In the genomic region with DNA sequence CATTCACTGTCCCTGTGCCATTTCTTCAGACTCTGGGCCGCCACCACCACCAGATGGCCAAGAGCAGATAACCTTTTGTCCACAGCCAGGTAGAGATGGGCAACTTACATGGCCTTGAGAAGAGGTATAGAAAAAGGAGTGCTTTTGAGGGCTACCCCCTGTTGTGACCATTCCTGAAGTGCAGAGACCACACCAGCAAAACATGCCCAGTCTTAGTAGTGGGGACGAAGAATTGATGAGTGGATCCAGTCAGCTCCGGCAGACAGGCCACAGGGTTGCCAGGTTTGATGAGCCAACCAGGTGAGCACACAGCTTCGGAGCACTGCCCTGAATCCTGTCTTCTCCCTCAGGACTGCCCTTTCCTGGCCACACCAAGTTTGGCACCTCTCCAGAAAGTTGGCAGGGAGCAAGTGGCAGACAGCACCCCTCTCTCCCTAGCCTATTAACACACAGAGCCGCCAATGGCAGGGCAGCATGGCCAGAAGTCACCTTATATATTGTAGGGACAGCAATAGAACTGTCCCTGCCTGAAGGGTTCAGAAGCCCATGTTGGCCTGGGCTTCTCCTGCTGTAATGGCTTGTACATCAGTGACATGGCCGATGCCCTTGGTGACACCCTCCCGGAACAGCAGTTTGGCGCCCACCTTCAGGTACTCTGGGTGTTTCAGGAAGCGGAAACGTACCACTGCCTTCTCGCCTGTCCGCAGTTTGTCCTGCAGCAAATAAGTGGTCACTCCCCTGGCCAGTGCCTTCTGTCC, we compare ENCODE assay signal across 29 cellular contexts. TPM values are rescaled to one million over a fixed set of nuclear protein-coding genes. Genes with fewer than 3 reads are reported as not detected.
DNase-seq lines count a peak whose midpoint lies in the region; ATAC-seq, FAIRE-seq and TF ChIP-seq lines count a peak whose summit lies in the region.
"Had no signal": no experiment of that assay in that cellular context is flagged by ENCODE, and none has a peak within 500 bp of the region (broad histone marks: within the 10 kb centered on the region; RNA-seq: fewer than 3 reads in every experiment).

No MANE protein-coding gene starts in this region.

- no peak for TF ChIP-seq CTCF in HepG2 (CRISPR knock-in tag; IDR thresholded peaks at IDR 0.05)

- no peak for TF ChIP-seq RAD21 in HepG2 (CRISPR knock-in tag; IDR thresholded peaks at IDR 0.05)

- H3K9ac ChIP-seq in HepG2 (ENCODE audit: insufficient read depth, low read depth, low read length), result no peak overlapping the region

- no peak overlapping the region for H3K4me3 Mint-ChIP-seq in stimulated activated naive CD8-positive, alpha-beta T cell treated with anti-CD3 and anti-CD28 coated beads, Interleukin-15, amount 100 ng/mL, for 72 hours
- no peak overlapping the region for H3K4me3 Mint-ChIP-seq in activated T-helper 17 cell treated with anti-CD3 and anti-CD28 coated beads, Interleukin-2, amount 50 U/mL, for 72 hours
- H3K4me3 Mint-ChIP-seq: activated CD8-positive, alpha-beta memory T cell treated with anti-CD3 and anti-CD28 coated beads, Interleukin-2, amount 10 ng/mL, durations not matched to agents 7 days and 5 days; CD8-positive, alpha-beta T cell; GM23338; mesothelial cell of epicardium; natural killer cell; T-helper 2 cell treated with Interferon-gamma antibody and Interleukin-4, amounts not matched to agents 5 μg/mL and 100 μg/mL, for 36 hours had no signal

- no peak overlapping the region for H3K4me3 ChIP-seq in HepG2 (replicated peaks in 1 of 3; ENCODE audit: insufficient read depth in 1 of 3, low read depth in 2 of 3, low read length in 3 of 3)
- H3K4me3 ChIP-seq: body of pancreas, GM23338 had no signal

- FAIRE-seq in HepG2 (lab: Jason Lieb, UNC), result no peak
- no peak for FAIRE-seq in RCC 7860 (lab: Jason Lieb, UNC)

- no peaks in the 10 kb centered on the region for H3K9me3 ChIP-seq in HepG2 (ENCODE audit: low read length)
- H3K9me3 ChIP-seq: body of pancreas had no signal

- H3K4me1 Mint-ChIP-seq in stimulated activated naive CD8-positive, alpha-beta T cell treated with anti-CD3 and anti-CD28 coated beads, Interleukin-15, amount 100 ng/mL, for 72 hours, result peaks cover 20% of the 10 kb centered on the region
- H3K4me1 Mint-ChIP-seq in activated T-helper 17 cell treated with anti-CD3 and anti-CD28 coated beads, Interleukin-2, amount 50 U/mL, for 72 hours, result peaks cover 5% of the 10 kb centered on the region
- H3K4me1 Mint-ChIP-seq: GM23338, mesothelial cell of epicardium had no signal

- no peaks in the 10 kb centered on the region for H3K9me3 Mint-ChIP-seq in stimulated activated naive CD8-positive, alpha-beta T cell treated with anti-CD3 and anti-CD28 coated beads, Interleukin-15, amount 100 ng/mL, for 72 hours
- no peaks in the 10 kb centered on the region for H3K9me3 Mint-ChIP-seq in activated T-helper 17 cell treated with anti-CD3 and anti-CD28 coated beads, Interleukin-2, amount 50 U/mL, for 72 hours
- H3K9me3 Mint-ChIP-seq: activated T-helper 2 cell treated with anti-CD3 and anti-CD28 coated beads, Interferon-gamma antibody, Interleukin-2, Interleukin-4, amounts not matched to agents 10 μg/mL and 5 μg/mL and 100 μg/mL, durations not matched to agents 14 hours and 24 hours and 36 hours; CD8-positive, alpha-beta T cell; GM23338; mesothelial cell of epicardium; natural killer cell; T-helper 2 cell treated with Interferon-gamma antibody and Interleukin-4, amounts not matched to agents 5 μg/mL and 100 μg/mL, for 36 hours had no signal

- no peaks in the 10 kb centered on the region for H3K79me2 ChIP-seq in HepG2 (ENCODE audit: insufficient read depth, low read length)

- no peak overlapping the region for H3K4me2 ChIP-seq in HepG2 (ENCODE audit: low read depth, low read length)
- H3K4me2 ChIP-seq: GM23338 had no signal

- CTCF ChIA-PET in HepG2 (lab: Yijun Ruan, JAX; ENCODE audit: low intra/inter-chr PET ratio, low total read pairs), result no interaction called here

- no peaks in the 10 kb centered on the region for H4K20me1 ChIP-seq in HepG2 (ENCODE audit: insufficient read depth, low read length)

- intact Hi-C loops in HepG2 (cut with micrococcal nuclease; ENCODE audit: unreplicated experiment), result no loop called here

- H3K27me3 ChIP-seq in HepG2 (ENCODE audit: control insufficient read depth in 1 of 2, insufficient read depth in 2 of 2, low read length in 2 of 2), result no peaks in the 10 kb centered on the region
- H3K27me3 ChIP-seq: body of pancreas, foreskin keratinocyte had no signal

- POLR2A ChIA-PET in HepG2 (lab: Yijun Ruan, JAX), result interaction anchor here (1.5 to 4.5 kb wide), 2 partner anchors 8 to 46 kb away, joined by 3 to 50 read pairs; a partner anchor contains a TSS

- peak overlapping the region in 1 of 2 donors; percentile 97 for H3K27ac Mint-ChIP-seq in stimulated activated naive CD8-positive, alpha-beta T cell treated with anti-CD3 and anti-CD28 coated beads, Interleukin-15, amount 100 ng/mL, for 72 hours
- H3K27ac Mint-ChIP-seq in activated T-helper 17 cell treated with anti-CD3 and anti-CD28 coated beads, Interleukin-2, amount 50 U/mL, for 72 hours, result peak overlapping the region; percentile 53
- H3K27ac Mint-ChIP-seq: activated CD8-positive, alpha-beta memory T cell treated with anti-CD3 and anti-CD28 coated beads, Interleukin-2, amount 10 ng/mL, durations not matched to agents 7 days and 5 days; activated T-helper 2 cell treated with anti-CD3 and anti-CD28 coated beads, Interferon-gamma antibody, Interleukin-2, Interleukin-4, amounts not matched to agents 10 μg/mL and 5 μg/mL and 100 μg/mL, durations not matched to agents 14 hours and 24 hours and 36 hours; GM23338; T-helper 2 cell treated with Interferon-gamma antibody and Interleukin-4, amounts not matched to agents 5 μg/mL and 100 μg/mL, for 36 hours had no signal

- peaks cover 11% of the 10 kb centered on the region; the same call in 1 of the 2 replicates for H3K4me1 ChIP-seq in HepG2 (ENCODE audit: insufficient read depth, low read length)
- H3K4me1 ChIP-seq: foreskin keratinocyte had no signal

- ATAC-seq in stimulated activated naive CD8-positive, alpha-beta T cell treated with anti-CD3 and anti-CD28 coated beads, Interleukin-15, amount 100 ng/mL, for 72 hours, result peak; percentile 26
- ATAC-seq in stimulated activated naive CD8-positive, alpha-beta T cell treated with anti-CD3 and anti-CD28 coated beads, Interleukin-15, Interleukin-2, amounts not matched to agents 100 U/mL and 50 U/mL, for 24 hours, result no peak
- ATAC-seq in activated T-helper 17 cell treated with anti-CD3 and anti-CD28 coated beads, Interleukin-2, amount 50 U/mL, for 72 hours (replicated peaks), result no peak
- no peak for ATAC-seq in HepG2
- ATAC-seq in HG03520 (IDR thresholded peaks at IDR 0.05; ENCODE audit: unreplicated experiment), result no peak
- ATAC-seq: activated CD8-positive, alpha-beta memory T cell treated with anti-CD3 and anti-CD28 coated beads, Interleukin-2, amount 10 ng/mL, durations not matched to agents 7 days and 5 days; body of pancreas; CD8-positive, alpha-beta T cell; esophagus mucosa; foreskin keratinocyte; GM23338; natural killer cell had no signal

- no TSS peak for BruUV-seq in HepG2 (replicated peaks; lab: Mats Ljungman, UMichigan)

- peaks cover 44 to 59% of the 10 kb centered on the region in 2 experiments for H3K36me3 ChIP-seq in HepG2 (replicated peaks in 1 of 2; ENCODE audit: control insufficient read depth in 1 of 2, insufficient read depth in 2 of 2, low read length in 2 of 2)

- TF ChIP-seq EP300 in HepG2 (IDR thresholded peaks at IDR 0.05; ENCODE audit: low read depth in 2 of 2, low read length in 2 of 2), result no peak
- TF ChIP-seq EP300 in HepG2 (CRISPR knock-in tag; IDR thresholded peaks at IDR 0.05; ENCODE audit: borderline replicate concordance), result no peak

- no peak overlapping the region for H2AFZ ChIP-seq in HepG2 (ENCODE audit: low read length)
- H2AFZ ChIP-seq: GM23338 had no signal

- in situ Hi-C loops in HepG2 (cut with HindIII; ENCODE audit: extremely low pct_ligation_motif_present, low pct_unique_long_range_greater_than_20kb), result no loop called here

- H3K36me3 Mint-ChIP-seq in activated T-helper 17 cell treated with anti-CD3 and anti-CD28 coated beads, Interleukin-2, amount 50 U/mL, for 72 hours (ENCODE audit: low read depth), result peaks cover 88% of the 10 kb centered on the region

- H3K27me3 Mint-ChIP-seq in stimulated activated naive CD8-positive, alpha-beta T cell treated with anti-CD3 and anti-CD28 coated beads, Interleukin-15, amount 100 ng/mL, for 72 hours, result no peaks in the 10 kb centered on the region
- no peaks in the 10 kb centered on the region for H3K27me3 Mint-ChIP-seq in activated T-helper 17 cell treated with anti-CD3 and anti-CD28 coated beads, Interleukin-2, amount 50 U/mL, for 72 hours
- H3K27me3 Mint-ChIP-seq: activated CD8-positive, alpha-beta memory T cell treated with anti-CD3 and anti-CD28 coated beads, Interleukin-2, amount 10 ng/mL, durations not matched to agents 7 days and 5 days had no signal

- no peak for DNase-seq in stimulated activated naive CD8-positive, alpha-beta T cell treated with anti-CD3 and anti-CD28 coated beads, Interleukin-15, amount 100 ng/mL, for 72 hours
- DNase-seq in stimulated activated naive CD8-positive, alpha-beta T cell treated with anti-CD3 and anti-CD28 coated beads, Interleukin-15, Interleukin-2, amounts not matched to agents 100 U/mL and 50 U/mL, for 24 hours, result no peak
- DNase-seq in HepG2 (ENCODE audit: low spot score) (no peak), DMS53 (lab: John Stamatoyannopoulos, UW) (no peak), RCC 7860 (ENCODE audit: low spot score) (no peak)
- DNase-seq: activated CD4-positive, alpha-beta T cell treated with anti-CD3 and anti-CD28 coated beads for 48 hours; activated CD8-positive, alpha-beta memory T cell treated with anti-CD3 and anti-CD28 coated beads, Interleukin-2, amount 10 ng/mL, durations not matched to agents 7 days and 5 days; body of pancreas; CD8-positive, alpha-beta T cell; effector CD8-positive, alpha-beta T cell; foreskin keratinocyte; GDM1; KBM-7; MM.1S; natural killer cell; NCI-H146; NCI-H2171; NCI-H526; retina; RPMI8226; stimulated activated CD4-positive, alpha-beta T cell treated with anti-CD3 and anti-CD28 coated beads, Interleukin-4, amount 100 ng/mL, for 1 hour; stimulated activated naive CD4-positive, alpha-beta T cell had no signal

- TF ChIP-seq POLR2A in HepG2 (IDR thresholded peaks at IDR 0.05; ENCODE audit: insufficient read depth in 1 of 2, low read depth in 2 of 2, low read length in 2 of 2), result peak in 1 of 2 experiments; percentile 33; a peak in 2 of 4 replicates

- 97% methylated on average over 11 of the region's 12 CpGs for WGBS in HepG2 (ENCODE audit: low lambda C conversion rate)

- H3K27ac ChIP-seq in HepG2 (ENCODE audit: extremely low read length, insufficient read depth, low read length), result no peak overlapping the region
- H3K27ac ChIP-seq: body of pancreas, foreskin keratinocyte had no signal

RNA-seq across cellular contexts. Expression of a gene that starts 7.8 kb away (rescaled TPM):
- 10 to 100 TPM; 64.2 to 67.3 TPM for total RNA-seq in activated T-helper 17 cell treated with anti-CD3 and anti-CD28 coated beads, Interleukin-2, amount 50 U/mL, for 72 hours
- 12.6 and 26.9 TPM in 2 replicates for total RNA-seq in HepG2 (2016; rRNA removed; fragmentation: Illumina TruSeq; extraction: Trizol)
- total RNA-seq in HepG2 (2016; cell fraction: cytosol; rRNA removed; fragmentation: Illumina TruSeq; extraction: Trizol; ENCODE audit: low read depth), result 7.3 and 7.5 TPM in 2 replicates
- total RNA-seq in HepG2 (2016; cell fraction: insoluble cytoplasmic fraction; rRNA removed; fragmentation: Illumina TruSeq; extraction: Trizol), result 12.6 and 27.4 TPM in 2 replicates
- total RNA-seq in HepG2 (2016; cell fraction: membrane; rRNA removed; fragmentation: Illumina TruSeq; extraction: Trizol), result 12.6 and 13.7 TPM in 2 replicates
- total RNA-seq in HepG2 (2016; cell fraction: nucleus; rRNA removed; fragmentation: Illumina TruSeq; extraction: Trizol), result 33.1 and 38.3 TPM in 2 replicates
- 88.2 and 125 TPM in 2 replicates for polyA plus RNA-seq in HepG2 (2011; rRNA removed)
- 63.6 and 70.6 TPM in 2 replicates for polyA plus RNA-seq in HepG2 (2011; cell fraction: cytosol; rRNA removed)
- polyA plus RNA-seq in HepG2 (2011; cell fraction: nucleus; rRNA removed), result 320 and 379 TPM in 2 replicates
- polyA plus RNA-seq in HepG2 (2012), result 47.9 and 57.6 TPM in 2 replicates
- polyA plus RNA-seq in HepG2 (2016; cell fraction: cytosol; fragmentation: Illumina TruSeq; extraction: Trizol; ENCODE audit: low read depth), result 3.6 and 4.1 TPM in 2 replicates
- polyA plus RNA-seq in HepG2 (2016; cell fraction: insoluble cytoplasmic fraction; fragmentation: Illumina TruSeq; extraction: Trizol; ENCODE audit: low read depth), result 14.0 and 17.9 TPM in 2 replicates
- 9.7 and 10.2 TPM in 2 replicates for polyA plus RNA-seq in HepG2 (2016; cell fraction: membrane; fragmentation: Illumina TruSeq; extraction: Trizol; ENCODE audit: low read depth)
- 87.7 and 90.6 TPM in 2 replicates for polyA plus RNA-seq in HepG2 (2016; cell fraction: nucleus; fragmentation: Illumina TruSeq; extraction: Trizol; ENCODE audit: insufficient read depth, low read depth)
- polyA minus RNA-seq in HepG2 (2011; rRNA and poly(A)+ RNA removed; ENCODE audit: low replicate concordance), result 115 and 123 TPM in 2 replicates
- polyA minus RNA-seq in HepG2 (2011; cell fraction: cytosol; rRNA and poly(A)+ RNA removed), result 22.8 and 31.0 TPM in 2 replicates
- polyA minus RNA-seq in HepG2 (2011; cell fraction: nucleus; rRNA and poly(A)+ RNA removed), result 91.9 and 126 TPM in 2 replicates

RNA-seq across cellular contexts. Expression of a gene that starts 14.4 kb away (rescaled TPM):
- 10 to 100 TPM; 44.4 to 44.7 TPM for total RNA-seq in activated T-helper 17 cell treated with anti-CD3 and anti-CD28 coated beads, Interleukin-2, amount 50 U/mL, for 72 hours
- total RNA-seq in HepG2 (2016; rRNA removed; fragmentation: Illumina TruSeq; extraction: Trizol), result 54.2 and 69.8 TPM in 2 replicates
- total RNA-seq in HepG2 (2016; cell fraction: cytosol; rRNA removed; fragmentation: Illumina TruSeq; extraction: Trizol; ENCODE audit: low read depth), result 19.9 and 20.6 TPM in 2 replicates
- total RNA-seq in HepG2 (2016; cell fraction: insoluble cytoplasmic fraction; rRNA removed; fragmentation: Illumina TruSeq; extraction: Trizol), result 51.2 and 74.6 TPM in 2 replicates
- total RNA-seq in HepG2 (2016; cell fraction: membrane; rRNA removed; fragmentation: Illumina TruSeq; extraction: Trizol), result 31.1 and 31.4 TPM in 2 replicates
- 23.1 and 28.7 TPM in 2 replicates for total RNA-seq in HepG2 (2016; cell fraction: nucleus; rRNA removed; fragmentation: Illumina TruSeq; extraction: Trizol)
- polyA plus RNA-seq in HepG2 (2011; rRNA removed), result 55.5 and 57.8 TPM in 2 replicates
- 66.7 and 73.3 TPM in 2 replicates for polyA plus RNA-seq in HepG2 (2011; cell fraction: cytosol; rRNA removed)
- 28.1 and 41.3 TPM in 2 replicates for polyA plus RNA-seq in HepG2 (2011; cell fraction: nucleus; rRNA removed)
- 25.3 and 25.7 TPM in 2 replicates for polyA plus RNA-seq in HepG2 (2012)
- 6.9 and 7.7 TPM in 2 replicates for polyA plus RNA-seq in HepG2 (2016; cell fraction: cytosol; fragmentation: Illumina TruSeq; extraction: Trizol; ENCODE audit: low read depth)
- 65.0 and 72.9 TPM in 2 replicates for polyA plus RNA-seq in HepG2 (2016; cell fraction: insoluble cytoplasmic fraction; fragmentation: Illumina TruSeq; extraction: Trizol; ENCODE audit: low read depth)
- polyA plus RNA-seq in HepG2 (2016; cell fraction: membrane; fragmentation: Illumina TruSeq; extraction: Trizol; ENCODE audit: low read depth), result 10.2 and 12.3 TPM in 2 replicates
- polyA plus RNA-seq in HepG2 (2016; cell fraction: nucleus; fragmentation: Illumina TruSeq; extraction: Trizol; ENCODE audit: insufficient read depth, low read depth), result 46.3 and 54.1 TPM in 2 replicates
- 61.4 and 71.9 TPM in 2 replicates for polyA minus RNA-seq in HepG2 (2011; rRNA and poly(A)+ RNA removed; ENCODE audit: low replicate concordance)
- 21.1 and 25.8 TPM in 2 replicates for polyA minus RNA-seq in HepG2 (2011; cell fraction: cytosol; rRNA and poly(A)+ RNA removed)
- 13.6 and 19.1 TPM in 2 replicates for polyA minus RNA-seq in HepG2 (2011; cell fraction: nucleus; rRNA and poly(A)+ RNA removed)

RNA-seq across cellular contexts. Expression of a gene that starts 23.6 kb away (rescaled TPM):
- total RNA-seq in activated T-helper 17 cell treated with anti-CD3 and anti-CD28 coated beads, Interleukin-2, amount 50 U/mL, for 72 hours, result under 1 TPM; 0.09 to 0.66 TPM
- total RNA-seq in HepG2 (2016; rRNA removed; fragmentation: Illumina TruSeq; extraction: Trizol), result 0.04 TPM in 1 of 2 replicates, not detected in the other
- total RNA-seq in HepG2 (2016; cell fraction: cytosol; rRNA removed; fragmentation: Illumina TruSeq; extraction: Trizol; ENCODE audit: low read depth), result not detected in 2 replicates
- not detected in 2 replicates for total RNA-seq in HepG2 (2016; cell fraction: insoluble cytoplasmic fraction; rRNA removed; fragmentation: Illumina TruSeq; extraction: Trizol)
- total RNA-seq in HepG2 (2016; cell fraction: membrane; rRNA removed; fragmentation: Illumina TruSeq; extraction: Trizol), result not detected in 2 replicates
- not detected in 2 replicates for total RNA-seq in HepG2 (2016; cell fraction: nucleus; rRNA removed; fragmentation: Illumina TruSeq; extraction: Trizol)
- not detected in 2 replicates for polyA plus RNA-seq in HepG2 (2011; rRNA removed)
- polyA plus RNA-seq in HepG2 (2011; cell fraction: cytosol; rRNA removed), result not detected in 2 replicates
- 0.10 TPM in 1 of 2 replicates, not detected in the other for polyA plus RNA-seq in HepG2 (2011; cell fraction: nucleus; rRNA removed)
- 0.15 and 0.40 TPM in 2 replicates for polyA plus RNA-seq in HepG2 (2012)
- polyA plus RNA-seq in HepG2 (2016; cell fraction: cytosol; fragmentation: Illumina TruSeq; extraction: Trizol; ENCODE audit: low read depth), result not detected in 2 replicates
- polyA plus RNA-seq in HepG2 (2016; cell fraction: insoluble cytoplasmic fraction; fragmentation: Illumina TruSeq; extraction: Trizol; ENCODE audit: low read depth), result not detected in 2 replicates
- polyA plus RNA-seq in HepG2 (2016; cell fraction: membrane; fragmentation: Illumina TruSeq; extraction: Trizol; ENCODE audit: low read depth), result not detected in 2 replicates
- not detected in 2 replicates for polyA plus RNA-seq in HepG2 (2016; cell fraction: nucleus; fragmentation: Illumina TruSeq; extraction: Trizol; ENCODE audit: insufficient read depth, low read depth)
- polyA minus RNA-seq in HepG2 (2011; rRNA and poly(A)+ RNA removed; ENCODE audit: low replicate concordance), result not detected in 2 replicates
- polyA minus RNA-seq in HepG2 (2011; cell fraction: cytosol; rRNA and poly(A)+ RNA removed), result not detected in 2 replicates
- polyA minus RNA-seq in HepG2 (2011; cell fraction: nucleus; rRNA and poly(A)+ RNA removed), result not detected in 2 replicates
- total RNA-seq: activated CD8-positive, alpha-beta memory T cell treated with anti-CD3 and anti-CD28 coated beads, Interleukin-2, amount 10 ng/mL, durations not matched to agents 7 days and 5 days; activated T-helper 2 cell treated with anti-CD3 and anti-CD28 coated beads, Interferon-gamma antibody, Interleukin-2, Interleukin-4, amounts not matched to agents 10 μg/mL and 5 μg/mL and 100 μg/mL, durations not matched to agents 14 hours and 24 hours and 36 hours; body of pancreas; CD8-positive, alpha-beta T cell; esophagus mucosa had no signal

RNA-seq across cellular contexts. Expression of a gene that starts 45.3 kb away (rescaled TPM):
- total RNA-seq in activated T-helper 17 cell treated with anti-CD3 and anti-CD28 coated beads, Interleukin-2, amount 50 U/mL, for 72 hours, result 10 to 100 TPM; 55.5 to 67.8 TPM
- total RNA-seq in HepG2 (2016; rRNA removed; fragmentation: Illumina TruSeq; extraction: Trizol), result 25.0 and 35.5 TPM in 2 replicates
- total RNA-seq in HepG2 (2016; cell fraction: cytosol; rRNA removed; fragmentation: Illumina TruSeq; extraction: Trizol; ENCODE audit: low read depth), result 3.9 and 4.1 TPM in 2 replicates
- total RNA-seq in HepG2 (2016; cell fraction: insoluble cytoplasmic fraction; rRNA removed; fragmentation: Illumina TruSeq; extraction: Trizol), result 23.3 and 37.4 TPM in 2 replicates
- total RNA-seq in HepG2 (2016; cell fraction: membrane; rRNA removed; fragmentation: Illumina TruSeq; extraction: Trizol), result 8.7 and 10.2 TPM in 2 replicates
- 16.3 and 26.4 TPM in 2 replicates for total RNA-seq in HepG2 (2016; cell fraction: nucleus; rRNA removed; fragmentation: Illumina TruSeq; extraction: Trizol)
- 6.3 and 11.6 TPM in 2 replicates for polyA plus RNA-seq in HepG2 (2011; rRNA removed)
- polyA plus RNA-seq in HepG2 (2011; cell fraction: cytosol; rRNA removed), result 4.3 and 5.1 TPM in 2 replicates
- polyA plus RNA-seq in HepG2 (2011; cell fraction: nucleus; rRNA removed), result 6.0 and 7.3 TPM in 2 replicates
- 7.4 and 10.6 TPM in 2 replicates for polyA plus RNA-seq in HepG2 (2012)
- 0.88 and 1.2 TPM in 2 replicates for polyA plus RNA-seq in HepG2 (2016; cell fraction: cytosol; fragmentation: Illumina TruSeq; extraction: Trizol; ENCODE audit: low read depth)
- polyA plus RNA-seq in HepG2 (2016; cell fraction: insoluble cytoplasmic fraction; fragmentation: Illumina TruSeq; extraction: Trizol; ENCODE audit: low read depth), result 18.1 and 19.7 TPM in 2 replicates
- 2.0 and 2.6 TPM in 2 replicates for polyA plus RNA-seq in HepG2 (2016; cell fraction: membrane; fragmentation: Illumina TruSeq; extraction: Trizol; ENCODE audit: low read depth)
- 28.4 and 32.9 TPM in 2 replicates for polyA plus RNA-seq in HepG2 (2016; cell fraction: nucleus; fragmentation: Illumina TruSeq; extraction: Trizol; ENCODE audit: insufficient read depth, low read depth)
- polyA minus RNA-seq in HepG2 (2011; rRNA and poly(A)+ RNA removed; ENCODE audit: low replicate concordance), result 19.1 and 21.9 TPM in 2 replicates
- 9.2 and 9.5 TPM in 2 replicates for polyA minus RNA-seq in HepG2 (2011; cell fraction: cytosol; rRNA and poly(A)+ RNA removed)
- 16.1 and 23.9 TPM in 2 replicates for polyA minus RNA-seq in HepG2 (2011; cell fraction: nucleus; rRNA and poly(A)+ RNA removed)

RNA-seq across cellular contexts. Expression of a gene that starts 45.4 kb away (rescaled TPM):
- total RNA-seq in activated T-helper 17 cell treated with anti-CD3 and anti-CD28 coated beads, Interleukin-2, amount 50 U/mL, for 72 hours, result 100 to 1,000 TPM in 1 of 2 donors, 10 to 100 TPM in 1; 67.3 to 109 TPM
- total RNA-seq in HepG2 (2016; rRNA removed; fragmentation: Illumina TruSeq; extraction: Trizol), result 68.0 and 71.3 TPM in 2 replicates
- 43.0 and 45.0 TPM in 2 replicates for total RNA-seq in HepG2 (2016; cell fraction: cytosol; rRNA removed; fragmentation: Illumina TruSeq; extraction: Trizol; ENCODE audit: low read depth)
- total RNA-seq in HepG2 (2016; cell fraction: insoluble cytoplasmic fraction; rRNA removed; fragmentation: Illumina TruSeq; extraction: Trizol), result 65.7 and 67.2 TPM in 2 replicates
- 23.7 TPM in 2 replicates for total RNA-seq in HepG2 (2016; cell fraction: membrane; rRNA removed; fragmentation: Illumina TruSeq; extraction: Trizol)
- 73.2 and 82.9 TPM in 2 replicates for total RNA-seq in HepG2 (2016; cell fraction: nucleus; rRNA removed; fragmentation: Illumina TruSeq; extraction: Trizol)
- polyA plus RNA-seq in HepG2 (2011; rRNA removed), result 52.2 and 67.6 TPM in 2 replicates
- 37.2 and 41.2 TPM in 2 replicates for polyA plus RNA-seq in HepG2 (2011; cell fraction: cytosol; rRNA removed)
- polyA plus RNA-seq in HepG2 (2011; cell fraction: nucleus; rRNA removed), result 76.2 and 81.3 TPM in 2 replicates
- polyA plus RNA-seq in HepG2 (2012), result 38.5 and 46.5 TPM in 2 replicates
- 3.0 and 3.2 TPM in 2 replicates for polyA plus RNA-seq in HepG2 (2016; cell fraction: cytosol; fragmentation: Illumina TruSeq; extraction: Trizol; ENCODE audit: low read depth)
- polyA plus RNA-seq in HepG2 (2016; cell fraction: insoluble cytoplasmic fraction; fragmentation: Illumina TruSeq; extraction: Trizol; ENCODE audit: low read depth), result 46.2 and 52.7 TPM in 2 replicates
- polyA plus RNA-seq in HepG2 (2016; cell fraction: membrane; fragmentation: Illumina TruSeq; extraction: Trizol; ENCODE audit: low read depth), result 6.5 and 8.3 TPM in 2 replicates
- polyA plus RNA-seq in HepG2 (2016; cell fraction: nucleus; fragmentation: Illumina TruSeq; extraction: Trizol; ENCODE audit: insufficient read depth, low read depth), result 119 and 127 TPM in 2 replicates
- polyA minus RNA-seq in HepG2 (2011; rRNA and poly(A)+ RNA removed; ENCODE audit: low replicate concordance), result 114 and 153 TPM in 2 replicates
- 45.0 and 52.2 TPM in 2 replicates for polyA minus RNA-seq in HepG2 (2011; cell fraction: cytosol; rRNA and poly(A)+ RNA removed)
- 83.3 and 113 TPM in 2 replicates for polyA minus RNA-seq in HepG2 (2011; cell fraction: nucleus; rRNA and poly(A)+ RNA removed)
